In genomic region chr16:66376577-66377326, GRCh38 we compare ENCODE assay signal across 30 cellular contexts. TPM values are rescaled to one million over a fixed set of nuclear protein-coding genes. Genes with fewer than 3 reads are reported as not detected.
DNase-seq lines count a peak whose midpoint lies in the region; ATAC-seq and TF ChIP-seq lines count a peak whose summit lies in the region.
"Had no signal": no experiment of that assay in that cellular context is flagged by ENCODE, and none has a peak within 500 bp of the region (broad histone marks: within the 10 kb centered on the region; RNA-seq: fewer than 3 reads in every experiment).

No MANE protein-coding gene starts in this region.

- TF ChIP-seq CTCF in endothelial cell (IDR thresholded peaks at IDR 0.05; ENCODE audit: unreplicated experiment) (no peak), right lobe of liver (IDR thresholded peaks at IDR 0.05) (no peak), gastrocnemius medialis (IDR thresholded peaks at IDR 0.05 in 4 of 5, conservative IDR thresholded peaks at IDR 0.05 in 1 of 5) (no peak)

- H3K27me3 Mint-ChIP-seq in endothelial cell (ENCODE audit: unreplicated experiment) = peaks cover 30% of the 10 kb centered on the region
- peaks cover 3% of the 10 kb centered on the region for H3K27me3 Mint-ChIP-seq in activated T-helper 1 cell treated with anti-CD3 and anti-CD28 coated beads, Interleukin-12 subunit alpha, Interleukin-12 subunit beta, Interleukin-2, Interleukin-4 antibody, amounts not matched to agents 30 ng/mL and 10 ng/mL and 1 ng/mL, durations not matched to agents 14 hours and 24 hours and 36 hours (ENCODE audit: insufficient read depth)
- H3K27me3 Mint-ChIP-seq: activated naive CD8-positive, alpha-beta T cell treated with anti-CD3 and anti-CD28 coated beads for 36 hours had no signal

- peaks cover 79% of the 10 kb centered on the region for H3K4me1 Mint-ChIP-seq in endothelial cell (ENCODE audit: unreplicated experiment)
- H3K4me1 Mint-ChIP-seq in activated T-helper 1 cell treated with anti-CD3 and anti-CD28 coated beads, Interleukin-12 subunit alpha, Interleukin-12 subunit beta, Interleukin-2, Interleukin-4 antibody, amounts not matched to agents 30 ng/mL and 10 ng/mL and 1 ng/mL, durations not matched to agents 14 hours and 24 hours and 36 hours (ENCODE audit: low read depth) = no peaks in the 10 kb centered on the region
- H3K4me1 Mint-ChIP-seq: activated naive CD8-positive, alpha-beta T cell treated with anti-CD3 and anti-CD28 coated beads for 36 hours; B cell; T-helper 17 cell had no signal

- H3K36me3 Mint-ChIP-seq in endothelial cell (ENCODE audit: low read depth, unreplicated experiment) = peaks cover 63% of the 10 kb centered on the region
- H3K36me3 Mint-ChIP-seq in activated T-helper 1 cell treated with anti-CD3 and anti-CD28 coated beads, Interleukin-12 subunit alpha, Interleukin-12 subunit beta, Interleukin-2, Interleukin-4 antibody, amounts not matched to agents 30 ng/mL and 10 ng/mL and 1 ng/mL, durations not matched to agents 14 hours and 24 hours and 36 hours (ENCODE audit: low read depth) = no peaks in the 10 kb centered on the region
- H3K36me3 Mint-ChIP-seq: activated naive CD8-positive, alpha-beta T cell treated with anti-CD3 and anti-CD28 coated beads for 36 hours had no signal

- H3K9me3 ChIP-seq in right lobe of liver (no peaks in the 10 kb centered on the region), gastrocnemius medialis (no peaks in the 10 kb centered on the region)
- H3K9me3 ChIP-seq: A549, gastroesophageal sphincter, prostate gland had no signal

- no peaks in the 10 kb centered on the region for H3K9me3 Mint-ChIP-seq in endothelial cell (ENCODE audit: unreplicated experiment)
- peaks cover 6% of the 10 kb centered on the region for H3K9me3 Mint-ChIP-seq in activated T-helper 1 cell treated with anti-CD3 and anti-CD28 coated beads, Interleukin-12 subunit alpha, Interleukin-12 subunit beta, Interleukin-2, Interleukin-4 antibody, amounts not matched to agents 30 ng/mL and 10 ng/mL and 1 ng/mL, durations not matched to agents 14 hours and 24 hours and 36 hours
- H3K9me3 Mint-ChIP-seq: activated naive CD8-positive, alpha-beta T cell treated with anti-CD3 and anti-CD28 coated beads for 36 hours had no signal

- intact Hi-C loops in right lobe of liver (cut with DNase I) = no loop called here
- intact Hi-C loops in gastrocnemius medialis (cut with DNase I; ENCODE audit: low total_unique reads) = no loop called here
- intact Hi-C loops in activated T-helper 1 cell treated with anti-CD3 and anti-CD28 coated beads, Interleukin-12 subunit alpha, Interleukin-12 subunit beta, Interleukin-2, Interleukin-4 antibody, amounts not matched to agents 30 ng/mL and 10 ng/mL and 1 ng/mL, durations not matched to agents 14 hours and 24 hours and 36 hours (cut with micrococcal nuclease) = no loop called here

- DNase-seq in CD1c-positive myeloid dendritic cell (ENCODE audit: extremely low spot score) = peak; percentile 21
- no peak for DNase-seq in endothelial cell (ENCODE audit: low spot score)
- peak in 1 of 3 donors; percentile 28 for DNase-seq in right lobe of liver
- no peak for DNase-seq in gastrocnemius medialis
- no peak for DNase-seq in activated T-helper 1 cell treated with anti-CD3 and anti-CD28 coated beads, Interleukin-12 subunit alpha, Interleukin-12 subunit beta, Interleukin-2, Interleukin-4 antibody, amounts not matched to agents 30 ng/mL and 10 ng/mL and 1 ng/mL, durations not matched to agents 14 hours and 24 hours and 36 hours (ENCODE audit: low spot score)
- DNase-seq in NAMALWA (ENCODE audit: low spot score) = no peak
- DNase-seq: activated CD4-positive, alpha-beta T cell treated with anti-CD3 and anti-CD28 coated beads, Interleukin-2, amount 50 U/mL, for 1 hour; activated naive CD8-positive, alpha-beta T cell treated with anti-CD3 and anti-CD28 coated beads for 36 hours; COR-L47; DMS79; kidney glomerular epithelial cell; NCI-H1092 treated with DMSO at 0.1 percent for 48 hours; NCI-H2029 treated with DMSO at 0.1 percent for 48 hours; NCI-H510A treated with DMSO at 0.1 percent for 48 hours; NK-92 treated with Interleukin-12 subunit alpha and Interleukin-12 subunit beta, amount 100 ng/mL, for 24 hours; stimulated activated CD4-positive, alpha-beta T cell treated with anti-CD3 and anti-CD28 coated beads, Interleukin-2, amount 100 ng/mL, for 48 hours; stimulated activated naive CD4-positive, alpha-beta T cell; T-helper 17 cell had no signal

- peak overlapping the region in 2 of 3 donors; percentile 4 to 29 for H3K27ac ChIP-seq in right lobe of liver
- peak overlapping the region; percentile 45 to 81 (median 58) for H3K27ac ChIP-seq in gastrocnemius medialis
- H3K27ac ChIP-seq: A549, prostate gland, SK-N-MC, VCaP had no signal

- TF ChIP-seq POLR2A in right lobe of liver (IDR thresholded peaks at IDR 0.05) (no peak), gastrocnemius medialis (IDR thresholded peaks at IDR 0.05) (no peak)

- H3K27me3 ChIP-seq in right lobe of liver = no peaks in the 10 kb centered on the region
- H3K27me3 ChIP-seq in gastrocnemius medialis = no peaks in the 10 kb centered on the region
- H3K27me3 ChIP-seq: gastroesophageal sphincter had no signal

- H3K27ac Mint-ChIP-seq in endothelial cell (ENCODE audit: unreplicated experiment) = peak overlapping the region; percentile 91
- H3K27ac Mint-ChIP-seq in activated T-helper 1 cell treated with anti-CD3 and anti-CD28 coated beads, Interleukin-12 subunit alpha, Interleukin-12 subunit beta, Interleukin-2, Interleukin-4 antibody, amounts not matched to agents 30 ng/mL and 10 ng/mL and 1 ng/mL, durations not matched to agents 14 hours and 24 hours and 36 hours = no peak overlapping the region
- H3K27ac Mint-ChIP-seq: activated naive CD8-positive, alpha-beta T cell treated with anti-CD3 and anti-CD28 coated beads for 36 hours; activated T-helper 2 cell treated with anti-CD3 and anti-CD28 coated beads, Interferon-gamma antibody, Interleukin-2, Interleukin-4, amounts not matched to agents 10 μg/mL and 5 μg/mL and 100 μg/mL, durations not matched to agents 14 hours and 24 hours and 36 hours; B cell; T-helper 17 cell had no signal

- no peak overlapping the region for H3K4me3 ChIP-seq in right lobe of liver
- H3K4me3 ChIP-seq in gastrocnemius medialis = no peak overlapping the region
- H3K4me3 ChIP-seq: A549, gastroesophageal sphincter, prostate gland, SK-N-MC, smooth muscle cell had no signal

- peak; percentile 40 to 63 (median 62) for ATAC-seq in right lobe of liver
- ATAC-seq in gastrocnemius medialis = peak in 1 of 2 donors; percentile 21
- no peak for ATAC-seq in HG03520 (IDR thresholded peaks at IDR 0.05; ENCODE audit: unreplicated experiment)
- no peak for ATAC-seq in GM19328 (IDR thresholded peaks at IDR 0.05; ENCODE audit: unreplicated experiment)
- ATAC-seq: A549, esophagus mucosa, gastroesophageal sphincter, T-helper 17 cell had no signal

- H3K4me3 Mint-ChIP-seq in endothelial cell (ENCODE audit: unreplicated experiment) = peak overlapping the region; percentile 87
- H3K4me3 Mint-ChIP-seq in activated T-helper 1 cell treated with anti-CD3 and anti-CD28 coated beads, Interleukin-12 subunit alpha, Interleukin-12 subunit beta, Interleukin-2, Interleukin-4 antibody, amounts not matched to agents 30 ng/mL and 10 ng/mL and 1 ng/mL, durations not matched to agents 14 hours and 24 hours and 36 hours = no peak overlapping the region
- H3K4me3 Mint-ChIP-seq: activated naive CD8-positive, alpha-beta T cell treated with anti-CD3 and anti-CD28 coated beads for 36 hours; B cell; neural crest cell; T-helper 17 cell had no signal

- WGBS in right lobe of liver (ENCODE audit: insufficient coverage, low coverage, low lambda C conversion rate, missing lambda C conversion rate) = 64% methylated on average over 8 of the region's 10 CpGs

- H3K36me3 ChIP-seq in right lobe of liver (no peaks in the 10 kb centered on the region), gastrocnemius medialis (no peaks in the 10 kb centered on the region)
- H3K36me3 ChIP-seq: prostate gland had no signal

- in situ Hi-C loops in gastrocnemius medialis (cut with MboI; ENCODE audit: low sequenced_read_pairs in 4 of 4) = no loop called here

- H3K4me1 ChIP-seq in right lobe of liver = no peaks in the 10 kb centered on the region
- peaks cover 0 to 5% of the 10 kb centered on the region in 2 donors for H3K4me1 ChIP-seq in gastrocnemius medialis
- H3K4me1 ChIP-seq: gastroesophageal sphincter, prostate gland had no signal

RNA-seq across cellular contexts. Expression of gene CDH5, which starts 10.3 kb away (rescaled TPM):
- total RNA-seq in endothelial cell (ENCODE audit: unreplicated experiment) (1,308 TPM), right lobe of liver (10 to 100 TPM in 5 of 6 experiments, 1 to 10 TPM in 1; 9.0 to 25.7 (median 15.4) TPM), gastrocnemius medialis (10 to 100 TPM; 24.3 to 37.4 (median 31.7) TPM)
- total RNA-seq in activated T-helper 1 cell treated with anti-CD3 and anti-CD28 coated beads, Interleukin-12 subunit alpha, Interleukin-12 subunit beta, Interleukin-2, Interleukin-4 antibody, amounts not matched to agents 30 ng/mL and 10 ng/mL and 1 ng/mL, durations not matched to agents 14 hours and 24 hours and 36 hours = not detected in 2 replicates
- total RNA-seq: activated naive CD8-positive, alpha-beta T cell treated with anti-CD3 and anti-CD28 coated beads for 36 hours; activated T-helper 2 cell treated with anti-CD3 and anti-CD28 coated beads, Interferon-gamma antibody, Interleukin-2, Interleukin-4, amounts not matched to agents 10 μg/mL and 5 μg/mL and 100 μg/mL, durations not matched to agents 14 hours and 24 hours and 36 hours; B cell; smooth muscle cell; T-helper 17 cell had no signal

RNA-seq across cellular contexts. Expression of gene BEAN1, which starts 50.3 kb away (rescaled TPM):
- total RNA-seq in endothelial cell (ENCODE audit: unreplicated experiment) = 0.49 TPM
- total RNA-seq in right lobe of liver = under 1 TPM in 3 of 6 experiments, not detected in 3; 0.09 to 0.26 (median 0.10) TPM
- not detected for total RNA-seq in gastrocnemius medialis
- not detected in 2 replicates for total RNA-seq in activated T-helper 1 cell treated with anti-CD3 and anti-CD28 coated beads, Interleukin-12 subunit alpha, Interleukin-12 subunit beta, Interleukin-2, Interleukin-4 antibody, amounts not matched to agents 30 ng/mL and 10 ng/mL and 1 ng/mL, durations not matched to agents 14 hours and 24 hours and 36 hours
- total RNA-seq: activated naive CD8-positive, alpha-beta T cell treated with anti-CD3 and anti-CD28 coated beads for 36 hours; activated T-helper 2 cell treated with anti-CD3 and anti-CD28 coated beads, Interferon-gamma antibody, Interleukin-2, Interleukin-4, amounts not matched to agents 10 μg/mL and 5 μg/mL and 100 μg/mL, durations not matched to agents 14 hours and 24 hours and 36 hours; B cell; T-helper 17 cell had no signal

Comparison
In these comparisons a context has a peak if more than half of its experiments do, and no peak if none do; other contexts are left out.
1. ATAC-seq: peak in right lobe of liver (4 of 4); none in HG03520 (single experiment) and GM19328 (single experiment).
2. RNA of gene CDH5, which starts 10.3 kb away (total RNA-seq): 1,308 TPM in endothelial cell (single experiment); 24.3 to 37.4 TPM in gastrocnemius medialis, 9.0 to 25.7 TPM in right lobe of liver and not detected in activated T-helper 1 cell treated with anti-CD3 and anti-CD28 coated beads, Interleukin-12 subunit alpha, Interleukin-12 subunit beta, Interleukin-2, Interleukin-4 antibody, amounts not matched to agents 30 ng/mL and 10 ng/mL and 1 ng/mL, durations not matched to agents 14 hours and 24 hours and 36 hours; every median in the first group is over 10 times any median in the second.